Comparison of ENCODE assay signal across 22 cellular contexts in genomic region chr4:186249785-186250739, GRCh38. TPM values are rescaled to one million over a fixed set of nuclear protein-coding genes. Genes with fewer than 3 reads are reported as not detected.
DNase-seq lines count a peak whose midpoint lies in the region; ATAC-seq and TF ChIP-seq lines count a peak whose summit lies in the region.
"Had no signal": no experiment of that assay in that cellular context is flagged by ENCODE, and none has a peak within 500 bp of the region (broad histone marks: within the 10 kb centered on the region; RNA-seq: fewer than 3 reads in every experiment).

No MANE protein-coding gene starts in this region.

- H3K4me3 ChIP-seq in HUES48 (ENCODE audit: low read depth, low read length) (peak overlapping the region; percentile 30; the same call in 1 of the 2 replicates), brain microvascular endothelial cell (ENCODE audit: low read depth, low read length) (no peak overlapping the region), skeletal muscle cell (ENCODE audit: low read depth, low read length) (no peak overlapping the region)
- H3K4me3 ChIP-seq: tibial artery had no signal

- ATAC-seq in foreskin keratinocyte, result peak; percentile 31
- ATAC-seq: stimulated activated naive B cell treated with anti-CD40 and anti-IgM and Interleukin-4, amounts not matched to agents 10 μg/mL and 1 μg/mL and 100 μg/mL, for 72 hours had no signal

- in situ Hi-C loops in brain microvascular endothelial cell (cut with HindIII; ENCODE audit: low pct_ligation_motif_present, low sequenced_read_pairs), result no loop called here

- peak overlapping the region; percentile 100 for H3K27ac ChIP-seq in HUES48 (ENCODE audit: low read depth, low read length)
- H3K27ac ChIP-seq in brain microvascular endothelial cell, result no peak overlapping the region
- no peak overlapping the region for H3K27ac ChIP-seq in foreskin keratinocyte
- H3K27ac ChIP-seq: tibial artery had no signal

- peaks cover 10% of the 10 kb centered on the region; the same call in 1 of the 2 replicates for H3K9me3 ChIP-seq in HUES48 (ENCODE audit: control insufficient read depth, insufficient read depth, low read length)
- H3K9me3 ChIP-seq: tibial artery had no signal

- H3K9ac ChIP-seq in HUES48 (ENCODE audit: low read depth, low read length), result peak overlapping the region; percentile 80

- TF ChIP-seq CTCF in brain microvascular endothelial cell (IDR thresholded peaks at IDR 0.05; ENCODE audit: low read depth, low read length, missing control alignments), result no peak
- TF ChIP-seq CTCF in foreskin keratinocyte (conservative IDR thresholded peaks at IDR 0.05), result no peak

- H3K4me1 ChIP-seq in HUES48 (ENCODE audit: control insufficient read depth, insufficient read depth, low read length), result peaks cover 45% of the 10 kb centered on the region
- H3K4me1 ChIP-seq in foreskin keratinocyte, result no peaks in the 10 kb centered on the region
- H3K4me1 ChIP-seq: tibial artery had no signal

- DNase-seq in brain microvascular endothelial cell (peak; percentile 30), foreskin keratinocyte (peak; percentile 12 to 26), skeletal muscle cell (ENCODE audit: low read depth) (peak; percentile 6), GM19240 (ENCODE audit: insufficient read length, low spot score) (no peak), SHP77 (lab: John Stamatoyannopoulos, UW) (no peak), cardiac septum (ENCODE audit: low spot score) (no peak)
- DNase-seq: activated CD4-positive, alpha-beta T cell treated with anti-CD3 and anti-CD28 coated beads, Interleukin-2, amount 50 U/mL, for 48 hours; activated T-cell treated with anti-CD3 and anti-CD28 coated beads, Interleukin-2, amount 50 U/mL, for 24 hours; C1 segment of cervical spinal cord; caudate nucleus; DMS 273 treated with DMSO at 0.1 percent for 48 hours; effector CD4-positive, alpha-beta T cell; islet precursor cell; Karpas-422; NCI-H1436 treated with DMSO at 0.1 percent for 48 hours; stimulated activated naive B cell treated with anti-CD40 and anti-IgM and Interleukin-4, amounts not matched to agents 10 μg/mL and 1 μg/mL and 100 μg/mL, for 72 hours; tibial artery had no signal

- H3K27me3 ChIP-seq in HUES48 (ENCODE audit: control insufficient read depth, insufficient read depth, low read length) (no peaks in the 10 kb centered on the region), brain microvascular endothelial cell (replicated peaks) (no peaks in the 10 kb centered on the region), foreskin keratinocyte (no peaks in the 10 kb centered on the region)
- H3K27me3 ChIP-seq: tibial artery had no signal

- intact Hi-C loops in cardiac septum (cut with DNase I), result no loop called here

- peaks cover 1% of the 10 kb centered on the region; the same call in 1 of the 2 replicates for H3K36me3 ChIP-seq in HUES48 (ENCODE audit: control insufficient read depth, insufficient read depth, low read length)
- H3K36me3 ChIP-seq in brain microvascular endothelial cell (replicated peaks), result no peaks in the 10 kb centered on the region

RNA-seq across cellular contexts. Expression of gene F11, which starts 15.9 kb away (rescaled TPM):
- not detected in 2 replicates for total RNA-seq in foreskin keratinocyte
- polyA plus RNA-seq in foreskin keratinocyte, result not detected in 2 replicates
- 0.35 TPM for total RNA-seq in cardiac septum
- total RNA-seq: frontal cortex, mesenteric fat pad, RPMI7951 had no signal
- polyA plus RNA-seq: neural cell had no signal

RNA-seq across cellular contexts. Expression of gene KLKB1, which starts 22.8 kb away (rescaled TPM):
- total RNA-seq in foreskin keratinocyte, result not detected in 2 replicates
- polyA plus RNA-seq in foreskin keratinocyte, result 0.04 TPM in 1 of 2 replicates, not detected in the other
- 0.89 TPM for total RNA-seq in cardiac septum
- total RNA-seq: mesenteric fat pad, RPMI7951 had no signal
- polyA plus RNA-seq: neural cell had no signal

RNA-seq across cellular contexts. Expression of gene CYP4V2, which starts 58.7 kb away (rescaled TPM):
- 10.3 and 12.1 TPM in 2 replicates for total RNA-seq in foreskin keratinocyte
- polyA plus RNA-seq in foreskin keratinocyte, result 3.7 and 4.3 TPM in 2 replicates
- total RNA-seq in cardiac septum, result 20.4 TPM

Comparison
In these comparisons a context has a peak if more than half of its experiments do, and no peak if none do; other contexts are left out.
1. DNase-seq: peak in brain microvascular endothelial cell (single experiment), foreskin keratinocyte (2 of 2) and skeletal muscle cell (single experiment); none in GM19240 (single experiment), SHP77 (0 of 2) and cardiac septum (single experiment).